ENCODE assay signal across 18 cellular contexts in the genomic region with DNA sequence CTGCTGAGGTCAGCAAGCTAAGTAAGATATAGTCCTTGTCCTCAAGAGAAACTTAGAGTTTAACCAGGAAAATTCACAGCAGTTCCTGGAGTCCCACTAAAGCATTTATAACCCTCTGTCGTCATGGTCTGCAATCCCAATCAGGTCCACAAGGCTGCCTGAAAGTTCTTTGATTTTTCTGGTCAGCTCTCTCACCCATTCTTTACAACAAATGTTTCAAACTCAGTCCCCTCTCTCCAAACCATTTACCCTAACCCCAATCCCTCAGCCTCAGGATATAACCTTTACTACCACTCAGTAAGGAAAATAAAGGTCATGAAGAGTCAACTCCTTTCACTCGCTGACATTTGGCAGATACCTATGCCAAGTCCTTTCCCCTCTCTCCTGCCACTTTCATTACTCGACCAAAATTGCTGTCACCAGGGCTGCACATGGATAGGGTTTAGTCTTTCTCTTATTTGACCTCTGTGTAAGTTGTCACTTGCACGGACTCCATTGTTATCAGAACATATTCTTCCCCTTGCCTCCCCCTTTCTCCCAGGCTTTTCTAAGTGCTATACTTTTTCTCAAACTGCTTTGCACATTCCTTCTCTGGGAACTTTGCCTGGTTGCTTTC.
A peak's percentile ranks its signal among the peaks of the same experiment; 100 is the strongest.
DNase-seq lines count a peak whose midpoint lies in the region; ATAC-seq and TF ChIP-seq lines count a peak whose summit lies in the region.
"Had no signal": no experiment of that assay in that cellular context is flagged by ENCODE, and none has a peak within 500 bp of the region (broad histone marks: within the 10 kb centered on the region; RNA-seq: fewer than 3 reads in every experiment).

No MANE protein-coding gene starts in this region.

- ATAC-seq in Right ventricle myocardium inferior = peak; percentile 48
- ATAC-seq: stimulated activated naive CD8-positive, alpha-beta T cell treated with anti-CD3 and anti-CD28 coated beads, Interleukin-15, Interleukin-2, amounts not matched to agents 100 U/mL and 50 U/mL, for 24 hours; upper lobe of right lung had no signal

- H3K36me3 ChIP-seq in hepatocyte (replicated peaks; ENCODE audit: insufficient read depth, low read depth) = no peaks in the 10 kb centered on the region
- H3K36me3 ChIP-seq: upper lobe of right lung had no signal

- H3K79me2 ChIP-seq in hepatocyte = no peaks in the 10 kb centered on the region
- H3K79me2 ChIP-seq: parathyroid adenoma had no signal

- intact Hi-C loops in Right ventricle myocardium inferior (cut with DNase I) (loop anchor here (10.0 kb wide), 1 partner anchor 320 kb away; no protein-coding TSS in a partner anchor), cardiac septum (cut with DNase I) (no loop called here)

- H3K4me1 ChIP-seq in hepatocyte (ENCODE audit: insufficient read depth) = peaks cover 9% of the 10 kb centered on the region
- H3K4me1 ChIP-seq: parathyroid adenoma had no signal

- H3K27ac ChIP-seq in hepatocyte = no peak overlapping the region
- H3K27ac ChIP-seq: KMS-11, parathyroid adenoma, PC-9, upper lobe of right lung had no signal

- H3K4me3 ChIP-seq in astrocyte of the spinal cord (ENCODE audit: low read depth, low read length) (no peak overlapping the region), hepatocyte (no peak overlapping the region)
- H3K4me3 ChIP-seq: PC-9, upper lobe of right lung had no signal

- no peak overlapping the region for H3K4me2 ChIP-seq in hepatocyte
- H3K4me2 ChIP-seq: KMS-11, PC-9 had no signal

- TF ChIP-seq CTCF in astrocyte of the spinal cord (IDR thresholded peaks at IDR 0.05; ENCODE audit: low read depth, low read length) (peak; percentile 14), hepatocyte (IDR thresholded peaks at IDR 0.05; ENCODE audit: poor library complexity) (no peak)

- in situ Hi-C loops in astrocyte of the spinal cord (cut with HindIII; ENCODE audit: low sequenced_read_pairs) = no loop called here

- DNase-seq in Right ventricle myocardium inferior (ENCODE audit: missing footprints) (no peak), cardiac septum (ENCODE audit: low spot score) (no peak), astrocyte of the spinal cord (ENCODE audit: low read depth, low spot score) (no peak), hepatocyte (ENCODE audit: low spot score) (peak; percentile 17), NCI-H2081 treated with DMSO at 0.1 percent for 48 hours (lab: John Stamatoyannopoulos, UW) (no peak), NCI-H187 treated with DMSO at 0.1 percent for 48 hours (lab: John Stamatoyannopoulos, UW) (no peak), C1 segment of cervical spinal cord (lab: John Stamatoyannopoulos, UW) (no peak)
- no peak for DNase-seq in activated naive CD4-positive, alpha-beta T cell (lab: John Stamatoyannopoulos, UW)
- DNase-seq: activated CD4-positive, alpha-beta T cell treated with anti-CD3 and anti-CD28 coated beads, Interleukin-2, amount 50 U/mL, for 48 hours; activated naive CD8-positive, alpha-beta T cell treated with anti-CD3 and anti-CD28 coated beads for 36 hours; activated T-cell treated with anti-CD3 and anti-CD28 coated beads, Interleukin-2, amount 50 U/mL, for 48 hours; central memory CD4-positive, alpha-beta T cell; PC-9; stimulated activated CD4-positive, alpha-beta T cell treated with anti-CD3 and anti-CD28 coated beads, Interleukin-12 subunit alpha, Interleukin-12 subunit beta, amount 100 ng/mL, for 4 hours; stimulated activated naive CD8-positive, alpha-beta T cell treated with anti-CD3 and anti-CD28 coated beads, Interleukin-15, Interleukin-2, amounts not matched to agents 100 U/mL and 50 U/mL, for 24 hours; upper lobe of right lung had no signal

- no peaks in the 10 kb centered on the region for H3K9me2 ChIP-seq in hepatocyte (replicated peaks; ENCODE audit: insufficient read depth)

- 56% methylated on average over 4 of the region's 4 CpGs for WGBS in hepatocyte (ENCODE audit: low lambda C conversion rate, missing lambda C conversion rate)

- no peaks in the 10 kb centered on the region for H3K27me3 ChIP-seq in hepatocyte
- H3K27me3 ChIP-seq: upper lobe of right lung had no signal

- no peak overlapping the region for H2AFZ ChIP-seq in hepatocyte
- H2AFZ ChIP-seq: parathyroid adenoma, PC-9 had no signal

- H4K20me1 ChIP-seq in hepatocyte (ENCODE audit: insufficient read depth, poor library complexity, severe bottlenecking) = no peaks in the 10 kb centered on the region

- no peaks in the 10 kb centered on the region for H3K9me3 ChIP-seq in hepatocyte (ENCODE audit: low read depth)
- H3K9me3 ChIP-seq: upper lobe of right lung had no signal
